In genomic region chr5:122102825-122103224, GRCh38 we compare ENCODE assay signal across 19 cellular contexts. TPM values are rescaled to one million over a fixed set of nuclear protein-coding genes. Genes with fewer than 3 reads are reported as not detected.
DNase-seq lines count a peak whose midpoint lies in the region; ATAC-seq lines count a peak whose summit lies in the region.
"Had no signal": no experiment of that assay in that cellular context is flagged by ENCODE, and none has a peak within 500 bp of the region (broad histone marks: within the 10 kb centered on the region; RNA-seq: fewer than 3 reads in every experiment).

No MANE protein-coding gene starts in this region.

- H3K4me3 Mint-ChIP-seq in stimulated activated naive CD8-positive, alpha-beta T cell treated with anti-CD3 and anti-CD28 coated beads, Interleukin-15, amount 100 ng/mL, for 72 hours: no peak overlapping the region
- H3K4me3 Mint-ChIP-seq: H9, IgD-negative memory B cell, memory B cell had no signal

- no peak overlapping the region for H3K27ac Mint-ChIP-seq in stimulated activated naive CD8-positive, alpha-beta T cell treated with anti-CD3 and anti-CD28 coated beads, Interleukin-15, amount 100 ng/mL, for 72 hours
- H3K27ac Mint-ChIP-seq: H9, IgD-negative memory B cell, memory B cell had no signal

- no peak for ATAC-seq in stimulated activated naive CD8-positive, alpha-beta T cell treated with anti-CD3 and anti-CD28 coated beads, Interleukin-15, amount 100 ng/mL, for 72 hours
- ATAC-seq: right cardiac atrium had no signal

- H3K4me1 Mint-ChIP-seq in stimulated activated naive CD8-positive, alpha-beta T cell treated with anti-CD3 and anti-CD28 coated beads, Interleukin-15, amount 100 ng/mL, for 72 hours: no peaks in the 10 kb centered on the region
- H3K4me1 Mint-ChIP-seq: IgD-negative memory B cell, memory B cell had no signal

- DNase-seq in GM04504 (ENCODE audit: low read depth) (peak; percentile 26), amniotic epithelial cell (ENCODE audit: low read depth) (peak; percentile 68), fibroblast of gingiva (ENCODE audit: low read depth) (peak; percentile 81), renal cortical epithelial cell (ENCODE audit: low read depth) (peak; percentile 94), T-helper 1 cell (no peak), mesenteric fat pad (ENCODE audit: low spot score) (no peak)
- no peak for DNase-seq in stimulated activated naive CD8-positive, alpha-beta T cell treated with anti-CD3 and anti-CD28 coated beads, Interleukin-15, amount 100 ng/mL, for 72 hours
- no peak for DNase-seq in activated CD4-positive, alpha-beta T cell treated with anti-CD3 and anti-CD28 coated beads for 48 hours
- DNase-seq: activated CD4-positive, alpha-beta T cell treated with anti-CD3 and anti-CD28 coated beads, Interleukin-2, amount 50 U/mL, for 1 hour; activated T-cell treated with anti-CD3 and anti-CD28 coated beads, Interleukin-2, amount 50 U/mL, for 48 hours; cortex of kidney; gastrocnemius medialis; H9; NCI-H1417; right cardiac atrium; stimulated activated CD4-positive, alpha-beta T cell treated with anti-CD3 and anti-CD28 coated beads, Interleukin-4, amount 100 ng/mL, for 24 hours; trophoblast cell had no signal

- no peaks in the 10 kb centered on the region for H3K9me3 Mint-ChIP-seq in stimulated activated naive CD8-positive, alpha-beta T cell treated with anti-CD3 and anti-CD28 coated beads, Interleukin-15, amount 100 ng/mL, for 72 hours
- H3K9me3 Mint-ChIP-seq: H9, IgD-negative memory B cell, memory B cell had no signal

- H3K27me3 Mint-ChIP-seq in stimulated activated naive CD8-positive, alpha-beta T cell treated with anti-CD3 and anti-CD28 coated beads, Interleukin-15, amount 100 ng/mL, for 72 hours: peaks cover 5% of the 10 kb centered on the region

RNA-seq across cellular contexts. Expression of gene LOX, which starts 24.8 kb away (rescaled TPM):
- total RNA-seq in renal cortical epithelial cell: 38.7 and 166 TPM in 2 replicates
- total RNA-seq in mesenteric fat pad: 46.3 TPM

RNA-seq across cellular contexts. Expression of gene ZNF474, which starts 26.5 kb away (rescaled TPM):
- total RNA-seq in renal cortical epithelial cell (0.17 and 0.50 TPM in 2 replicates), mesenteric fat pad (0.26 TPM)
- total RNA-seq: H9 had no signal

Comparison
In these comparisons a context has a peak if more than half of its experiments do, and no peak if none do; other contexts are left out.
1. DNase-seq: peak in GM04504 (single experiment), amniotic epithelial cell (single experiment), fibroblast of gingiva (single experiment) and renal cortical epithelial cell (single experiment); none in stimulated activated naive CD8-positive, alpha-beta T cell treated with anti-CD3 and anti-CD28 coated beads, Interleukin-15, amount 100 ng/mL, for 72 hours (0 of 2), T-helper 1 cell (0 of 5), mesenteric fat pad (single experiment) and activated CD4-positive, alpha-beta T cell treated with anti-CD3 and anti-CD28 coated beads for 48 hours (single experiment).